In the genomic region with DNA sequence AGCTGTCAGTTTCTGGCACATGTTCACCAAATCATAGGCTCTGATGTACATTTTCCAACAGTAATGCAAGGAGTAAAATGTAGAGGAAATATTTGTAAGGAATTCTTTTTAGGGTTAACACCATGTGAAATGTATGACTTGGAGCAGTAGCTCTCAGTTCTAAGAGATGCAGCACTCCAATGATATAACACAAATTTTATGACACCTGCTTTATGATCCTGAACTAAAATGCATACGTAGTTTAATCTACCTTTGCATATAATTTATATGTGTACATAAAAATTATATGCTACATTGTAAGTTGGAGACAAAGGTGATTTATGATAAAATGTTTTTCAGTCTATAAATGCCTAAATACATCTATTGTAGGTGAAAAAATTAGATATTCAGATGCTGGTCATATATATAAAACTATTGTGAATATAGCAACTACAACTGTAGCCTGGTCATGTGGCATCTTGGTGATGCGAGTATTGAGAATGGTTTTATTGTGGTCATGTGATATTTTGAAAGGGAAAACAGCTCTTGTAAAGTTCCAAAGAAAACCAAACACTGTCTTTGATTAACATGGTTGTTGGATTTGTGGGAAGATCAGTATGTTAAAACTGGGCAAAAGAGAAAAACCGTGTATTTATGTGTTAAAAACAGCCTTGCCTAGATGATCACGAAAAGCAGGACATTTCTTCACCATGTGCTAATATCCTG, we compare ENCODE assay signal across 25 cellular contexts.
"Had no signal": no experiment of that assay in that cellular context is flagged by ENCODE, and none has a peak within 500 bp of the region (broad histone marks: within the 10 kb centered on the region; RNA-seq: fewer than 3 reads in every experiment).

No MANE protein-coding gene starts in this region.

- H3K27ac Mint-ChIP-seq: dendritic cell treated with granulocyte-macrophage colony-stimulating factor and Interleukin-4, amounts not matched to agents 40 ng/mL and 50 ng/mL, for 4 days had no signal

- H3K27me3 ChIP-seq: ascending aorta, breast epithelium, esophagus squamous epithelium, ovary, thyroid gland had no signal

- H3K4me1 Mint-ChIP-seq: neural crest cell had no signal

- FAIRE-seq: endothelial cell of umbilical vein, keratinocyte had no signal

- ATAC-seq: activated T-cell treated with anti-CD3 and anti-CD28 coated beads, Interleukin-2, amount 50 U/mL, for 4 hours; left lobe of liver; psoas muscle; right cardiac atrium had no signal

- H3K36me3 ChIP-seq: breast epithelium, ovary had no signal

- DNase-seq: activated CD4-positive, alpha-beta T cell treated with anti-CD3 and anti-CD28 coated beads, Interleukin-2, amount 50 U/mL, for 1 hour; activated CD8-positive, alpha-beta memory T cell treated with anti-CD3 and anti-CD28 coated beads, Interleukin-2, amount 50 U/mL, for 4 hours; activated naive CD4-positive, alpha-beta T cell treated with anti-CD3 and anti-CD28 coated beads, Interleukin-2, amount 50 U/mL, for 16 hours; activated T-cell treated with anti-CD3 and anti-CD28 coated beads, Interleukin-2, amount 50 U/mL, for 4 hours; effector CD8-positive, alpha-beta T cell; esophagus squamous epithelium; foreskin fibroblast; hippocampal formation; midbrain; ovary; psoas muscle; right cardiac atrium; stimulated activated CD4-positive, alpha-beta T cell treated with anti-CD3 and anti-CD28 coated beads, Interleukin-2, amount 100 ng/mL, for 24 hours; stimulated activated naive CD4-positive, alpha-beta T cell treated with Interleukin-2 at 50 U/mL for 16 hours; T-helper 1 cell; T-helper 9 cell; thyroid gland had no signal

- H3K27me3 Mint-ChIP-seq: dendritic cell treated with granulocyte-macrophage colony-stimulating factor and Interleukin-4, amounts not matched to agents 40 ng/mL and 50 ng/mL, for 4 days had no signal

- H3K4me3 Mint-ChIP-seq: activated T-cell treated with anti-CD3 and anti-CD28 coated beads, Interleukin-2, amount 50 U/mL, for 4 hours; dendritic cell treated with granulocyte-macrophage colony-stimulating factor and Interleukin-4, amounts not matched to agents 40 ng/mL and 50 ng/mL, for 4 days; neural crest cell had no signal

- H3K27ac ChIP-seq: ascending aorta, breast epithelium, esophagus squamous epithelium, ovary, psoas muscle, thyroid gland had no signal

- H3K4me1 ChIP-seq: breast epithelium, thyroid gland had no signal

- H3K9me3 ChIP-seq: ascending aorta, breast epithelium, esophagus squamous epithelium, ovary, psoas muscle, thyroid gland had no signal

- H3K4me3 ChIP-seq: ascending aorta, breast epithelium, esophagus squamous epithelium, lung, ovary, psoas muscle, thyroid gland had no signal

- H3K9me3 Mint-ChIP-seq: activated T-cell treated with anti-CD3 and anti-CD28 coated beads, Interleukin-2, amount 50 U/mL, for 4 hours; dendritic cell treated with granulocyte-macrophage colony-stimulating factor and Interleukin-4, amounts not matched to agents 40 ng/mL and 50 ng/mL, for 4 days; neural crest cell had no signal
